ENCODE assay signal across 13 cellular contexts in the genomic region with DNA sequence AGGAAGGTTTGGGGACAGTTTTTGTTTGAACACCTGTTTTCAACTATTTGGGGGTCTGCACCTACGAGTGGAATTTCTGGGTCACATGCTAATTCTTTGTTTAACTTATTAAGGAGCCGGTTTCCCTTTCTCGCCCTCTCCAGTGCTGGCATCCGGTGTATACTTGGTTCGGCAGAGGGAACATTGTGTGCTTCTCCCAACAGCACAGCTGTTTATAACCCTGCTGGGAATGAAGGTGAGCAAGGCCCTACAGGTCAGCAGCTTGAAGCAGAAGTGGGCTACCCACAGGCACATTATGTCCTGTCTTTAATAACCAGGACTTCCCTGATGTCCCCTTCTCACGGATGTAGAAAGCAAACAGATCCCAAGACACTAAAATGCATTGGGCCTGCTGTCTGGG.
A peak's percentile ranks its signal among the peaks of the same experiment; 100 is the strongest.
DNase-seq lines count a peak whose midpoint lies in the region; ATAC-seq, FAIRE-seq and TF ChIP-seq lines count a peak whose summit lies in the region.
"Had no signal": no experiment of that assay in that cellular context is flagged by ENCODE, and none has a peak within 500 bp of the region (broad histone marks: within the 10 kb centered on the region; RNA-seq: fewer than 3 reads in every experiment).

No MANE protein-coding gene starts in this region.

- H3K27ac Mint-ChIP-seq in CD4-positive, CD25-positive, alpha-beta regulatory T cell, result peak overlapping the region; percentile 72 to 94 (median 90)
- H3K27ac Mint-ChIP-seq in chondrocyte (ENCODE audit: unreplicated experiment), result peak overlapping the region; percentile 42
- H3K27ac Mint-ChIP-seq: natural killer cell had no signal

- H3K36me3 ChIP-seq in CD4-positive, CD25-positive, alpha-beta regulatory T cell (ENCODE audit: control insufficient read depth, insufficient read depth, low read length), result no peaks in the 10 kb centered on the region
- H3K36me3 ChIP-seq in psoas muscle (ENCODE audit: insufficient read depth in 1 of 2, low read depth in 1 of 2), result peaks cover 0 to 39% of the 10 kb centered on the region in 2 donors

- peak overlapping the region in 2 of 4 donors; percentile 51 to 54 for H3K4me3 Mint-ChIP-seq in CD4-positive, CD25-positive, alpha-beta regulatory T cell
- H3K4me3 Mint-ChIP-seq in chondrocyte (ENCODE audit: unreplicated experiment), result no peak overlapping the region
- H3K4me3 Mint-ChIP-seq: natural killer cell had no signal

- no peaks in the 10 kb centered on the region for H3K27me3 ChIP-seq in CD4-positive, CD25-positive, alpha-beta regulatory T cell (ENCODE audit: control insufficient read depth, insufficient read depth, low read length)
- no peaks in the 10 kb centered on the region for H3K27me3 ChIP-seq in psoas muscle (ENCODE audit: insufficient read depth in 3 of 3, low read length in 2 of 3)

- H3K27me3 Mint-ChIP-seq in CD4-positive, CD25-positive, alpha-beta regulatory T cell, result no peaks in the 10 kb centered on the region
- H3K27me3 Mint-ChIP-seq in chondrocyte (ENCODE audit: low read depth), result no peaks in the 10 kb centered on the region

- intact Hi-C loops in psoas muscle (cut with DNase I), result loop anchor here in 1 of 2 donors (5.0 kb wide), 1 partner anchor 37 kb away; no protein-coding TSS in a partner anchor

- peaks cover 10 to 28% (median 17%) of the 10 kb centered on the region in 4 donors for H3K4me1 Mint-ChIP-seq in CD4-positive, CD25-positive, alpha-beta regulatory T cell
- peaks cover 29% of the 10 kb centered on the region for H3K4me1 Mint-ChIP-seq in chondrocyte (ENCODE audit: low read depth)
- H3K4me1 Mint-ChIP-seq: natural killer cell had no signal

- no peak for ATAC-seq in CD4-positive, CD25-positive, alpha-beta regulatory T cell (ENCODE audit: low read depth in 2 of 2)
- ATAC-seq in psoas muscle, result peak; percentile 39 to 82 (median 70)
- ATAC-seq: natural killer cell had no signal

- H3K9me3 ChIP-seq in CD4-positive, CD25-positive, alpha-beta regulatory T cell (ENCODE audit: control insufficient read depth in 2 of 2, low read length in 2 of 2), result no peaks in the 10 kb centered on the region
- no peaks in the 10 kb centered on the region for H3K9me3 ChIP-seq in psoas muscle

- TF ChIP-seq CTCF in chondrocyte (IDR thresholded peaks at IDR 0.05) (no peak), psoas muscle (IDR thresholded peaks at IDR 0.05) (no peak)

- 24 to 40% (median 29%) methylated on average over 6 of the region's 6 CpGs for WGBS in psoas muscle, 3 donors

- TF ChIP-seq POLR2A in GM12891 (IDR thresholded peaks at IDR 0.05; ENCODE audit: low read depth, low read length), result no peak

- H3K27ac ChIP-seq in CD4-positive, CD25-positive, alpha-beta regulatory T cell (ENCODE audit: insufficient read depth, low read length, poor library complexity, severe bottlenecking), result peak overlapping the region; percentile 77
- peak overlapping the region; percentile 74 for H3K27ac ChIP-seq in psoas muscle

- H3K9me3 Mint-ChIP-seq in CD4-positive, CD25-positive, alpha-beta regulatory T cell, result peaks cover 0 to 5% (median 0%) of the 10 kb centered on the region in 7 donors
- H3K9me3 Mint-ChIP-seq in chondrocyte (ENCODE audit: low read depth), result no peaks in the 10 kb centered on the region
- H3K9me3 Mint-ChIP-seq: natural killer cell had no signal

- DNase-seq in CD4-positive, CD25-positive, alpha-beta regulatory T cell, result no peak
- no peak for DNase-seq in GM12891 (ENCODE audit: insufficient read length, low spot score)
- no peak for DNase-seq in chondrocyte (ENCODE audit: low spot score)
- DNase-seq in psoas muscle, result no peak
- no peak for DNase-seq in islet precursor cell
- no peak for DNase-seq in HTR-8/SVneo (ENCODE audit: insufficient read length, low spot score)
- no peak for DNase-seq in GM19238 (ENCODE audit: insufficient read length, low spot score)
- DNase-seq: amniotic stem cell, natural killer cell, NCI-H1436, NCI-H345 had no signal

- peaks cover 11% of the 10 kb centered on the region for H3K4me1 ChIP-seq in CD4-positive, CD25-positive, alpha-beta regulatory T cell (ENCODE audit: control insufficient read depth, insufficient read depth, low read length, poor library complexity, severe bottlenecking)
- H3K4me1 ChIP-seq in psoas muscle, result peaks cover 41% of the 10 kb centered on the region

- FAIRE-seq in GM12891 (lab: Jason Lieb, UNC) (peak; percentile 56), HTR-8/SVneo (lab: Jason Lieb, UNC) (no peak)
- FAIRE-seq: colon, urothelium cell line had no signal

- peak overlapping the region; percentile 54 for H3K4me3 ChIP-seq in CD4-positive, CD25-positive, alpha-beta regulatory T cell (ENCODE audit: low read depth, low read length)
- H3K4me3 ChIP-seq in psoas muscle, result no peak overlapping the region

- H3K36me3 Mint-ChIP-seq in CD4-positive, CD25-positive, alpha-beta regulatory T cell, result no peaks in the 10 kb centered on the region
- peaks cover 1% of the 10 kb centered on the region for H3K36me3 Mint-ChIP-seq in chondrocyte (ENCODE audit: low read depth)
- H3K36me3 Mint-ChIP-seq: natural killer cell had no signal

TF ChIP-seq in GM12891, 5 proteins besides CTCF, POLR2A, EP300 and RAD21:
- TF ChIP-seq POLR2AphosphoS5 (IDR thresholded peaks at IDR 0.05; ENCODE audit: low read depth, low read length) (no peak), PAX5 (IDR thresholded peaks at IDR 0.05; ENCODE audit: insufficient read depth, low read length, severe bottlenecking) (no peak), POU2F2 (IDR thresholded peaks at IDR 0.05; ENCODE audit: low read depth, low read length) (no peak), TAF1 (IDR thresholded peaks at IDR 0.05; ENCODE audit: low read depth, low read length) (no peak), SPI1 (IDR thresholded peaks at IDR 0.05; ENCODE audit: low read depth, low read length) (no peak)

Comparison
In these comparisons a context has a peak if more than half of its experiments do, and no peak if none do; other contexts are left out.
1. ATAC-seq: peak in psoas muscle (4 of 4); none in CD4-positive, CD25-positive, alpha-beta regulatory T cell (0 of 2).